ENCODE assay signal across 8 cellular contexts in genomic region chr17:82593590-82594087, GRCh38. TPM values are rescaled to one million over a fixed set of nuclear protein-coding genes. Genes with fewer than 3 reads are reported as not detected.
DNase-seq lines count a peak whose midpoint lies in the region; ATAC-seq and TF ChIP-seq lines count a peak whose summit lies in the region.

No MANE protein-coding gene starts in this region.

- H3K4me1 Mint-ChIP-seq in H9 = peaks cover 4 to 10% of the 10 kb centered on the region in 2 experiments; a peak in 3 of 4 replicates
- H3K4me1 Mint-ChIP-seq in activated CD4-positive, alpha-beta memory T cell treated with anti-CD3 and anti-CD28 coated beads for 36 hours (ENCODE audit: low read depth) = peaks cover 28% of the 10 kb centered on the region

- H3K36me3 ChIP-seq in hepatocyte (replicated peaks; ENCODE audit: insufficient read depth, low read depth) (no peaks in the 10 kb centered on the region), spleen (peaks cover 0 to 46% (median 9%) of the 10 kb centered on the region in 6 donors)

- H3K56ac ChIP-seq in H9 (ENCODE audit: insufficient read length, low read depth, low read length) = no peak overlapping the region

- peak overlapping the region; percentile 64 for H3K4me3 ChIP-seq in hepatocyte
- H3K4me3 ChIP-seq in spleen = peak overlapping the region; percentile 41 to 69 (median 46)

- ATAC-seq in GM18868 (IDR thresholded peaks at IDR 0.05; ENCODE audit: unreplicated experiment) = no peak
- ATAC-seq in GM19023 (IDR thresholded peaks at IDR 0.05; ENCODE audit: unreplicated experiment) = no peak
- ATAC-seq in GM19328 (IDR thresholded peaks at IDR 0.05; ENCODE audit: unreplicated experiment) = no peak

- no peak for TF ChIP-seq POLR2A in spleen (IDR thresholded peaks at IDR 0.05)

- peaks cover 3% of the 10 kb centered on the region for H4K20me1 ChIP-seq in H9 (ENCODE audit: control insufficient read depth, insufficient read depth, insufficient read length)
- H4K20me1 ChIP-seq in hepatocyte (ENCODE audit: insufficient read depth, poor library complexity, severe bottlenecking) = no peaks in the 10 kb centered on the region

- DNase-seq in H9 (no peak), hepatocyte (ENCODE audit: low spot score) (no peak), spleen (no peak)
- no peak for DNase-seq in activated CD4-positive, alpha-beta memory T cell treated with anti-CD3 and anti-CD28 coated beads for 36 hours
- DNase-seq in effector CD4-positive, alpha-beta T cell = no peak

- H3K4me1 ChIP-seq in H9 (ENCODE audit: insufficient read depth, low read length) = no peaks in the 10 kb centered on the region
- peaks cover 28% of the 10 kb centered on the region for H3K4me1 ChIP-seq in hepatocyte (ENCODE audit: insufficient read depth)
- peaks cover 17 to 72% (median 53%) of the 10 kb centered on the region in 6 donors for H3K4me1 ChIP-seq in spleen

- H3K14ac ChIP-seq in H9 (ENCODE audit: insufficient read depth, low read length) = 0 out of 2 replicates have a peak overlapping the region, but pooled peaks have one; percentile 18

- H3K9me3 ChIP-seq in H9 (ENCODE audit: control insufficient read depth, low read depth, low read length) = no peaks in the 10 kb centered on the region
- H3K9me3 ChIP-seq in hepatocyte (ENCODE audit: low read depth) = no peaks in the 10 kb centered on the region
- H3K9me3 ChIP-seq in spleen = no peaks in the 10 kb centered on the region

- H3K9me2 ChIP-seq in hepatocyte (replicated peaks; ENCODE audit: insufficient read depth) = no peaks in the 10 kb centered on the region

- H3K4ac ChIP-seq in H9 (ENCODE audit: low read depth, low read length) = no peak overlapping the region

- intact Hi-C loops in activated CD4-positive, alpha-beta memory T cell treated with anti-CD3 and anti-CD28 coated beads for 36 hours (cut with micrococcal nuclease) = no loop called here
- intact Hi-C loops in spleen (cut with DNase I; ENCODE audit: low total_unique reads) = no loop called here

- no peak overlapping the region for H3T11ph ChIP-seq in H9 (ENCODE audit: low read length)

- H3K23ac ChIP-seq in H9 (ENCODE audit: insufficient read length, low read depth, low read length) = no peak overlapping the region

- H3K18ac ChIP-seq in H9 (ENCODE audit: insufficient read length, low read depth, low read length) = no peak overlapping the region

- H3K27me3 Mint-ChIP-seq in H9 (ENCODE audit: low read depth) = no peaks in the 10 kb centered on the region; the same call in 1 of the 2 replicates
- no peaks in the 10 kb centered on the region for H3K27me3 Mint-ChIP-seq in activated CD4-positive, alpha-beta memory T cell treated with anti-CD3 and anti-CD28 coated beads for 36 hours

- H2BK5ac ChIP-seq in H9 (ENCODE audit: insufficient read length, low read length) = no peak overlapping the region

- H2BK15ac ChIP-seq in H9 (ENCODE audit: low read depth, low read length) = no peak overlapping the region

- no peaks in the 10 kb centered on the region for H3K27me3 ChIP-seq in H9 (ENCODE audit: insufficient read depth, low read length)
- no peaks in the 10 kb centered on the region for H3K27me3 ChIP-seq in hepatocyte
- H3K27me3 ChIP-seq in spleen (replicated peaks in 1 of 7) = no peaks in the 10 kb centered on the region

- no peaks in the 10 kb centered on the region for H3K23me2 ChIP-seq in H9 (ENCODE audit: insufficient read length, low read depth, low read length, poor library complexity, severe bottlenecking)

- no peak overlapping the region for H4K91ac ChIP-seq in H9 (ENCODE audit: insufficient read length, low read depth, low read length)

- POLR2A ChIA-PET in activated CD4-positive, alpha-beta memory T cell treated with anti-CD3 and anti-CD28 coated beads for 36 hours (lab: Charles Lee) = no interaction called here

- peaks cover 2% of the 10 kb centered on the region for H3K79me1 ChIP-seq in H9 (ENCODE audit: insufficient read depth, low read depth, low read length, poor library complexity, severe bottlenecking)

- no peaks in the 10 kb centered on the region for H3K79me2 ChIP-seq in H9 (ENCODE audit: insufficient read depth, low read length)
- peaks cover 42% of the 10 kb centered on the region for H3K79me2 ChIP-seq in hepatocyte

- H2AFZ ChIP-seq in H9 (ENCODE audit: low read length) = no peak overlapping the region
- no peak overlapping the region for H2AFZ ChIP-seq in hepatocyte

- H2BK20ac ChIP-seq in H9 (ENCODE audit: low read depth, low read length, poor library complexity, severe bottlenecking) = no peak overlapping the region

- H2BK12ac ChIP-seq in H9 (ENCODE audit: insufficient read length, low read depth, low read length) = no peak overlapping the region

- H3K4me2 ChIP-seq in H9 (ENCODE audit: insufficient read depth, insufficient read length, low read length) = peak overlapping the region; percentile 16
- H3K4me2 ChIP-seq in hepatocyte = peak overlapping the region; percentile 99

- H4K8ac ChIP-seq in H9 (replicated peaks; ENCODE audit: insufficient read length, low read depth, low read length) = no peak overlapping the region

- peak overlapping the region; percentile 63 to 94 (median 83); a peak in 3 of 7 replicates for H3K27ac Mint-ChIP-seq in H9
- peak overlapping the region; percentile 67 for H3K27ac Mint-ChIP-seq in activated CD4-positive, alpha-beta memory T cell treated with anti-CD3 and anti-CD28 coated beads for 36 hours

- H2BK120ac ChIP-seq in H9 (ENCODE audit: low read depth, low read length, poor library complexity, severe bottlenecking) = no peak overlapping the region

- CTCF ChIA-PET in activated CD4-positive, alpha-beta memory T cell treated with anti-CD3 and anti-CD28 coated beads for 36 hours (lab: Charles Lee) = no interaction called here

- H3K27ac ChIP-seq in H9 (ENCODE audit: insufficient read length, low read depth, low read length) = no peak overlapping the region
- peak overlapping the region; percentile 91 for H3K27ac ChIP-seq in hepatocyte
- peak overlapping the region; percentile 86 to 96 (median 94) for H3K27ac ChIP-seq in spleen

- peak overlapping the region in 1 of 2 experiments; percentile 47; a peak in 2 of 5 replicates for H3K4me3 Mint-ChIP-seq in H9
- peak overlapping the region; percentile 62 for H3K4me3 Mint-ChIP-seq in activated CD4-positive, alpha-beta memory T cell treated with anti-CD3 and anti-CD28 coated beads for 36 hours

- H3K9me3 Mint-ChIP-seq in H9 = no peaks in the 10 kb centered on the region
- H3K9me3 Mint-ChIP-seq in activated CD4-positive, alpha-beta memory T cell treated with anti-CD3 and anti-CD28 coated beads for 36 hours = no peaks in the 10 kb centered on the region

- WGBS in H9 (ENCODE audit: extremely low coverage, insufficient read length, low lambda C conversion rate) = no CpG with 5 or more reads among the region's 29 CpGs
- 62% methylated on average over 26 of the region's 29 CpGs for WGBS in hepatocyte (ENCODE audit: low lambda C conversion rate, missing lambda C conversion rate)
- 49 to 74% (median 66%) methylated on average over 15 to 29 of the region's 29 CpGs for WGBS in spleen, 5 donors

- H4K5ac ChIP-seq in H9 (ENCODE audit: insufficient read length, low read depth, low read length) = no peak overlapping the region

- no peak overlapping the region for H3K9ac ChIP-seq in H9 (ENCODE audit: extremely low read depth, insufficient read length, low read length)

- TF ChIP-seq CTCF in H9 (conservative IDR thresholded peaks at IDR 0.05) (no peak), hepatocyte (IDR thresholded peaks at IDR 0.05; ENCODE audit: poor library complexity) (no peak), spleen (IDR thresholded peaks at IDR 0.05 in 8 of 11, conservative IDR thresholded peaks at IDR 0.05 in 3 of 11) (no peak)

- peaks cover 31 to 64% (median 57%) of the 10 kb centered on the region in 3 experiments; a peak in 6 of 7 replicates for H3K36me3 Mint-ChIP-seq in H9 (ENCODE audit: insufficient read depth in 1 of 3, low read depth in 3 of 3)
- peaks cover 14% of the 10 kb centered on the region for H3K36me3 Mint-ChIP-seq in activated CD4-positive, alpha-beta memory T cell treated with anti-CD3 and anti-CD28 coated beads for 36 hours

- H2AK5ac ChIP-seq in H9 (ENCODE audit: insufficient read length, low read length) = no peak overlapping the region

RNA-seq across cellular contexts. Expression of gene WDR45B, which starts 54.6 kb away (rescaled TPM):
- total RNA-seq in H9 (2021) = 105 and 110 TPM in 2 replicates
- 10 to 100 TPM; 42.8 to 43.0 TPM for total RNA-seq in activated CD4-positive, alpha-beta memory T cell treated with anti-CD3 and anti-CD28 coated beads for 36 hours
- 95.4 and 112 TPM in 2 replicates for total RNA-seq in hepatocyte
- polyA plus RNA-seq in hepatocyte = 74.2 and 82.6 TPM in 2 replicates
- 10 to 100 TPM; 62.6 to 80.2 (median 67.0) TPM for total RNA-seq in spleen
- 10 to 100 TPM; 30.9 to 52.7 (median 34.9) TPM for polyA plus RNA-seq in spleen
